ENCODE assay signal across 16 cellular contexts in the genomic region with DNA sequence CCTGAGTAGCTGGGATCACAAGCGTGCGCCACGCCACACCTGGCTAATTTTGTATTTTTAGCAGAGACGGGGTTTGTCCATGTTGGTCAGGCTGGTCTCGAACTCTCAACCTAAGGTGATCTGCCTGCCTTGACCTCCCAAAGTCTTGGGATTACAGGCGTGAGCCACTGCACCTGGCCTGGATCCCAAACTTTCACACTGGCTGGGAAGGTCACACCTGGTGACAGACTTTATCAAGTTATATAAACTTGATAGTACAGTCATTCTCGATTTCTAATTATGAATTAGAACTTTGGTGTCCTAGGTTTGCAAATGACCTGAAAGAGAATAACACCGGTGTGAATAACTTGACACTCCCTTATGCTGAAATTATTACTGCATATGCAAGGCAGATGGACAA. TPM values are rescaled to one million over a fixed set of nuclear protein-coding genes. Genes with fewer than 3 reads are reported as not detected.
DNase-seq lines count a peak whose midpoint lies in the region; ATAC-seq and TF ChIP-seq lines count a peak whose summit lies in the region.
"Had no signal": no experiment of that assay in that cellular context is flagged by ENCODE, and none has a peak within 500 bp of the region (broad histone marks: within the 10 kb centered on the region; RNA-seq: fewer than 3 reads in every experiment).

No MANE protein-coding gene starts in this region.

- H3K9ac ChIP-seq in mucosa of rectum (ENCODE audit: low read depth in 1 of 2, low read length in 2 of 2): no peak overlapping the region
- H3K9ac ChIP-seq: GM23248 had no signal

- DNase-seq in body of pancreas (peak; percentile 86 to 89 (median 88)), endothelial cell (ENCODE audit: low spot score) (no peak), stomach (no peak), NCI-H128 (lab: John Stamatoyannopoulos, UW; ENCODE audit: unreplicated experiment) (no peak), GM13976 (ENCODE audit: low spot score) (no peak)
- DNase-seq: Caco-2; CD8-positive, alpha-beta memory T cell; DMS53; GF-D8; GM23248 had no signal

- H3K27ac Mint-ChIP-seq in endothelial cell (ENCODE audit: unreplicated experiment): peak overlapping the region; percentile 61
- H3K27ac Mint-ChIP-seq: CD8-positive, alpha-beta memory T cell had no signal

- H3K9me3 Mint-ChIP-seq in endothelial cell (ENCODE audit: unreplicated experiment): no peaks in the 10 kb centered on the region
- H3K9me3 Mint-ChIP-seq: CD8-positive, alpha-beta memory T cell had no signal

- peaks cover 1% of the 10 kb centered on the region for H3K27me3 Mint-ChIP-seq in endothelial cell (ENCODE audit: unreplicated experiment)

- H3K36me3 ChIP-seq in body of pancreas (replicated peaks in 1 of 2; ENCODE audit: insufficient read depth in 1 of 2, low read depth in 2 of 2): no peaks in the 10 kb centered on the region
- no peaks in the 10 kb centered on the region for H3K36me3 ChIP-seq in mucosa of rectum (ENCODE audit: control insufficient read depth in 2 of 2, insufficient read depth in 2 of 2, low read length in 2 of 2)
- no peaks in the 10 kb centered on the region for H3K36me3 ChIP-seq in stomach

- TF ChIP-seq POLR2A in body of pancreas (IDR thresholded peaks at IDR 0.05) (no peak), stomach (IDR thresholded peaks at IDR 0.05) (no peak)

- no peak for TF ChIP-seq EP300 in stomach (IDR thresholded peaks at IDR 0.05)

- H3K4me3 Mint-ChIP-seq in endothelial cell (ENCODE audit: unreplicated experiment): no peak overlapping the region
- H3K4me3 Mint-ChIP-seq: CD8-positive, alpha-beta memory T cell had no signal

- H3K4me3 ChIP-seq in body of pancreas (no peak overlapping the region), mucosa of rectum (ENCODE audit: low read length in 2 of 2) (no peak overlapping the region), stomach (no peak overlapping the region)
- H3K4me3 ChIP-seq: A549, GM23248 had no signal

- H3K4me1 Mint-ChIP-seq in endothelial cell (ENCODE audit: unreplicated experiment): peaks cover 39% of the 10 kb centered on the region

- no peaks in the 10 kb centered on the region for H3K9me3 ChIP-seq in body of pancreas
- H3K9me3 ChIP-seq in mucosa of rectum (ENCODE audit: control insufficient read depth in 2 of 2, low read length in 2 of 2): no peaks in the 10 kb centered on the region
- no peaks in the 10 kb centered on the region for H3K9me3 ChIP-seq in stomach
- H3K9me3 ChIP-seq: A549 had no signal

- intact Hi-C loops in body of pancreas (cut with DNase I) (no loop called here), stomach (cut with DNase I; ENCODE audit: low total_unique reads) (no loop called here)

- 60 to 66% methylated on average over 8 of the region's 8 CpGs for WGBS in body of pancreas, 2 donors
- 78 to 80% (median 79%) methylated on average over 8 of the region's 8 CpGs for WGBS in stomach, 5 donors

- in situ Hi-C loops in GM13976 (cut with MboI; ENCODE audit: low sequenced_read_pairs, unreplicated experiment): no loop called here

- TF ChIP-seq CTCF in body of pancreas (IDR thresholded peaks at IDR 0.05) (no peak), endothelial cell (IDR thresholded peaks at IDR 0.05; ENCODE audit: unreplicated experiment) (no peak), stomach (IDR thresholded peaks at IDR 0.05) (no peak), GM13976 (IDR thresholded peaks at IDR 0.05; ENCODE audit: borderline replicate concordance, control extremely low read depth, extremely low read depth, insufficient read depth, missing control alignments) (no peak)

- ATAC-seq in body of pancreas (peak; percentile 86), esophagus mucosa (no peak), GM19023 (IDR thresholded peaks at IDR 0.05; ENCODE audit: unreplicated experiment) (no peak)
- ATAC-seq: A549, HCT116, HepG2 had no signal

- no peaks in the 10 kb centered on the region for H3K27me3 ChIP-seq in body of pancreas
- no peaks in the 10 kb centered on the region for H3K27me3 ChIP-seq in mucosa of rectum (ENCODE audit: control insufficient read depth in 2 of 2, insufficient read depth in 2 of 2, low read length in 2 of 2)
- no peaks in the 10 kb centered on the region for H3K27me3 ChIP-seq in stomach

- peaks cover 60% of the 10 kb centered on the region for H3K4me1 ChIP-seq in body of pancreas
- H3K4me1 ChIP-seq in mucosa of rectum (ENCODE audit: control insufficient read depth in 2 of 2, insufficient read depth in 2 of 2, low read length in 2 of 2): peaks cover 24 to 47% of the 10 kb centered on the region in 2 donors
- peaks cover 0 to 60% (median 28%) of the 10 kb centered on the region in 4 donors for H3K4me1 ChIP-seq in stomach
- H3K4me1 ChIP-seq: A549 had no signal

- no peaks in the 10 kb centered on the region for H3K36me3 Mint-ChIP-seq in endothelial cell (ENCODE audit: low read depth, unreplicated experiment)
- H3K36me3 Mint-ChIP-seq: CD8-positive, alpha-beta memory T cell had no signal

- H3K27ac ChIP-seq in body of pancreas: peak overlapping the region; percentile 70 to 88 (median 76)
- H3K27ac ChIP-seq in mucosa of rectum (ENCODE audit: low read depth in 2 of 2, low read length in 2 of 2): peak overlapping the region; percentile 26 to 82
- peak overlapping the region; percentile 35 to 83 (median 60) for H3K27ac ChIP-seq in stomach
- H3K27ac ChIP-seq: A549, GM23248 had no signal

RNA-seq across cellular contexts. Expression of a gene that starts 6.0 kb away (rescaled TPM):
- total RNA-seq in body of pancreas (10 to 100 TPM in 1 of 2 donors, 1 to 10 TPM in 1; 4.6 to 14.5 TPM), endothelial cell (ENCODE audit: unreplicated experiment) (21.2 TPM), stomach (10 to 100 TPM in 2 of 5 donors, under 1 TPM in 1, not detected in 2; 0.87 to 38.2 (median 23.5) TPM), esophagus mucosa (56.5 TPM)
- polyA plus RNA-seq in stomach: 1 to 10 TPM; 4.7 to 9.5 (median 7.2) TPM
- total RNA-seq: HepG2 had no signal
- polyA plus RNA-seq: CD8-positive, alpha-beta memory T cell; HepG2 had no signal

Comparison
In these comparisons a context has a peak if more than half of its experiments do, and no peak if none do; other contexts are left out.
1. DNase-seq: peak in body of pancreas (4 of 4); none in endothelial cell (single experiment), stomach (single experiment), NCI-H128 (single experiment) and GM13976 (single experiment).
2. Peak in every context shown above with its lines, with median percentiles within 50 percentile points of each other: H3K27ac ChIP-seq.